ENCODE assay signal across 9 cellular contexts in genomic region chr17:74852237-74853047, GRCh38. TPM values are rescaled to one million over a fixed set of nuclear protein-coding genes. Genes with fewer than 3 reads are reported as not detected.
DNase-seq lines count a peak whose midpoint lies in the region; ATAC-seq, FAIRE-seq and TF ChIP-seq lines count a peak whose summit lies in the region.
"Had no signal": no experiment of that assay in that cellular context is flagged by ENCODE, and none has a peak within 500 bp of the region (broad histone marks: within the 10 kb centered on the region; RNA-seq: fewer than 3 reads in every experiment).

No MANE protein-coding gene starts in this region.

- H3K9me3 ChIP-seq in K562 (replicated peaks; ENCODE audit: control insufficient read depth, insufficient read depth, low read depth, low read length), result no peaks in the 10 kb centered on the region
- H3K9me3 ChIP-seq in neural progenitor cell (ENCODE audit: low read depth), result no peaks in the 10 kb centered on the region

- POLR2A ChIA-PET in K562 (lab: Yijun Ruan, JAX), result interaction anchor here (0.6 to 2.5 kb wide), 7 partner anchors 10 to 933 kb away, joined by 3 to 17 read pairs (median 3); partner anchors contain the start of gene FDXR

- H3K9me3 Mint-ChIP-seq in neural progenitor cell, result no peaks in the 10 kb centered on the region

- H4K20me1 ChIP-seq in K562 (replicated peaks; ENCODE audit: control insufficient read depth, insufficient read depth, low read length) (0 out of 2 replicates have a peak, but pooled peaks cover 3% of the 10 kb centered on the region), neural progenitor cell (ENCODE audit: low read depth) (peaks cover 5% of the 10 kb centered on the region)

- H3K4me2 ChIP-seq in K562 (ENCODE audit: insufficient read depth, low read length) (peak overlapping the region; percentile 46; the same call in 1 of the 2 replicates), neural progenitor cell (peak overlapping the region; percentile 66)

- in situ Hi-C loops in K562 (cut with MboI), result no loop called here

- TF ChIP-seq RAD21 in K562 (CRISPR knock-in tag; conservative IDR thresholded peaks at IDR 0.05 in 1 of 2, IDR thresholded peaks at IDR 0.05 in 1 of 2), result no peak

- DNase-seq in SK-N-DZ (ENCODE audit: low spot score) (peak; percentile 66), K562 (ENCODE audit: extremely low read depth in 1 of 4, low spot score in 3 of 4) (peak; percentile 81 to 95 (median 92)), neural progenitor cell (ENCODE audit: low spot score) (peak; percentile 93), GM03348 (ENCODE audit: low spot score) (no peak), NCI-H2107 (lab: John Stamatoyannopoulos, UW) (no peak), NCI-H187 (lab: John Stamatoyannopoulos, UW) (no peak), DMS 273 (lab: John Stamatoyannopoulos, UW; ENCODE audit: unreplicated experiment) (no peak)

- no peaks in the 10 kb centered on the region for H3K36me3 Mint-ChIP-seq in neural progenitor cell

- H3K9ac ChIP-seq in K562 (ENCODE audit: insufficient read depth in 1 of 2, low read depth in 2 of 2, low read length in 2 of 2), result peak overlapping the region in 1 of 2 experiments; percentile 74; a peak in 2 of 4 replicates
- no peak overlapping the region for H3K9ac ChIP-seq in neural progenitor cell

- H3F3A ChIP-seq in neural progenitor cell (ENCODE audit: low read depth), result peaks cover 4% of the 10 kb centered on the region

- no TSS peak for BruUV-seq in K562 (replicated peaks; lab: Mats Ljungman, UMichigan)

- TF ChIP-seq POLR2A in K562 (conservative IDR thresholded peaks at IDR 0.05), result no peak; the same call in 1 of the 2 replicates

- FAIRE-seq in K562 (lab: Jason Lieb, UNC), result peak; percentile 48

- H3K4me3 ChIP-seq in GM08714 (ENCODE audit: low read length), result peak overlapping the region; percentile 5; the same call in 1 of the 2 replicates
- 0 out of 2 replicates have a peak overlapping the region, but pooled peaks have one; percentile 12 for H3K4me3 ChIP-seq in K562
- H3K4me3 ChIP-seq in neural progenitor cell, result peak overlapping the region; percentile 48

- peak; percentile 93 for ATAC-seq in K562

- H3K27ac ChIP-seq in K562 (ENCODE audit: extremely low read depth, low read depth, low read length) (no peak overlapping the region), neural progenitor cell (no peak overlapping the region)

- H3K79me2 ChIP-seq in K562 (ENCODE audit: control insufficient read depth, insufficient read depth, low read length) (no peaks in the 10 kb centered on the region), neural progenitor cell (ENCODE audit: low read depth) (no peaks in the 10 kb centered on the region)

- H3K27me3 ChIP-seq in K562 (ENCODE audit: control insufficient read depth in 2 of 2, insufficient read depth in 2 of 2, low read length in 2 of 2) (peaks cover 0 to 40% of the 10 kb centered on the region in 2 experiments; a peak in 2 of 5 replicates), neural progenitor cell (peaks cover 99% of the 10 kb centered on the region)

- 23% methylated on average over 31 of the region's 76 CpGs for WGBS in K562 (ENCODE audit: insufficient coverage, low coverage, missing lambda C conversion rate)

- CTCF ChIA-PET in K562 (lab: Yijun Ruan, JAX; ENCODE audit: low intra/inter-chr PET ratio), result no interaction called here

- peak overlapping the region; percentile 33 for H3K27ac Mint-ChIP-seq in neural progenitor cell

- peaks cover 0 to 33% of the 10 kb centered on the region in 2 experiments; a peak in 2 of 5 replicates for H3K4me1 ChIP-seq in K562 (replicated peaks in 1 of 2; ENCODE audit: control insufficient read depth in 2 of 2, insufficient read depth in 2 of 2, low read length in 2 of 2)
- peaks cover 7% of the 10 kb centered on the region for H3K4me1 ChIP-seq in neural progenitor cell

- peaks cover 52% of the 10 kb centered on the region for H3K27me3 Mint-ChIP-seq in neural progenitor cell (ENCODE audit: insufficient read depth, low read depth)

- no peak for TF ChIP-seq CTCF in K562 (IDR thresholded peaks at IDR 0.05 in 2 of 3, conservative IDR thresholded peaks at IDR 0.05 in 1 of 3; ENCODE audit: insufficient read depth in 2 of 3, low read depth in 1 of 3, low read length in 3 of 3)
- TF ChIP-seq CTCF in neural progenitor cell (IDR thresholded peaks at IDR 0.05), result no peak

- no peak for TF ChIP-seq EP300 in K562 (IDR thresholded peaks at IDR 0.05; ENCODE audit: low read length)

- intact Hi-C loops in K562 (cut with micrococcal nuclease), result loop anchor here (5.0 kb wide), 1 partner anchor 110 kb away; no protein-coding TSS in a partner anchor

- H2AFZ ChIP-seq in K562 (ENCODE audit: low read depth, low read length) (peak overlapping the region; percentile 76), neural progenitor cell (replicated peaks) (peak overlapping the region; percentile 53)

- H3K9me1 ChIP-seq in K562 (ENCODE audit: control insufficient read depth, insufficient read depth, low read length), result peaks cover 4% of the 10 kb centered on the region

- H3K4me3 Mint-ChIP-seq in neural progenitor cell, result peak overlapping the region; percentile 81

- H3K4me1 Mint-ChIP-seq in neural progenitor cell, result peaks cover 9% of the 10 kb centered on the region

- H3K36me3 ChIP-seq in K562 (ENCODE audit: control insufficient read depth, insufficient read depth, low read length), result no peaks in the 10 kb centered on the region
- H3K36me3 ChIP-seq in neural progenitor cell, result no peaks in the 10 kb centered on the region

RNA-seq across cellular contexts. Expression of gene GRIN2C, which starts 7.2 kb away (rescaled TPM):
- 0.20 and 0.24 TPM in 2 replicates for polyA plus RNA-seq in SK-N-DZ (2014; cell fraction: cytosol; rRNA removed)
- 1.0 TPM in 1 of 2 replicates, not detected in the other for polyA plus RNA-seq in SK-N-DZ (2014; cell fraction: nucleus; rRNA removed)
- 1.3 and 4.1 TPM in 2 replicates for total RNA-seq in K562 (2011; cell fraction: chromatin; rRNA removed; ENCODE audit: low replicate concordance)
- 0.66 and 1.7 TPM in 2 replicates for total RNA-seq in K562 (2011; cell fraction: nucleolus; rRNA removed)
- total RNA-seq in K562 (2011; cell fraction: nucleoplasm; rRNA removed), result 1.2 and 1.5 TPM in 2 replicates
- total RNA-seq in K562 (2014; rRNA removed), result under 0.01 and 0.16 TPM in 2 replicates
- total RNA-seq in K562 (2014; rRNA removed; fragmentation: Illumina TruSeq; extraction: Trizol), result 0.03 and 0.04 TPM in 2 replicates
- total RNA-seq in K562 (2015; rRNA removed; fragmentation: Illumina TruSeq; extraction: Trizol), result 0.07 and 0.08 TPM in 2 replicates
- total RNA-seq in K562 (2021), result 0.33 and 0.40 TPM in 2 replicates
- polyA plus RNA-seq in K562 (2011; rRNA removed), result 0.08 and 0.10 TPM in 2 replicates
- polyA plus RNA-seq in K562 (2011; cell fraction: cytosol; rRNA removed), result 0.04 and 0.06 TPM in 2 replicates
- 0.29 and 0.68 TPM in 2 replicates for polyA plus RNA-seq in K562 (2011; cell fraction: nucleus; rRNA removed)
- polyA plus RNA-seq in K562 (2012), result 0.16 and 0.66 TPM in 2 replicates
- polyA plus RNA-seq in K562 (2014; fragmentation: Illumina TruSeq; extraction: Trizol), result 0.10 TPM in 1 of 2 replicates, not detected in the other
- polyA plus RNA-seq in K562 (2014; fragmentation: Nextera tagmentation; extraction: Ambion mirVana), result not detected
- polyA plus RNA-seq in K562 (2014; rRNA removed), result 0.08 and 0.20 TPM in 2 replicates
- polyA minus RNA-seq in K562 (2011; rRNA and poly(A)+ RNA removed), result 0.06 TPM in 1 of 2 replicates, not detected in the other
- not detected in 2 replicates for polyA minus RNA-seq in K562 (2011; cell fraction: cytosol; rRNA and poly(A)+ RNA removed)
- 0.11 and 0.27 TPM in 2 replicates for polyA minus RNA-seq in K562 (2011; cell fraction: nucleus; rRNA and poly(A)+ RNA removed)
- total RNA-seq in neural progenitor cell (ENCODE audit: low replicate concordance), result 0.03 TPM in 1 of 2 replicates, not detected in the other
- total RNA-seq: kidney epithelial cell had no signal

RNA-seq across cellular contexts. Expression of gene FDXR, which starts 20.4 kb away (rescaled TPM):
- polyA plus RNA-seq in SK-N-DZ (2014; cell fraction: cytosol; rRNA removed), result 12.8 and 14.1 TPM in 2 replicates
- 11.5 and 18.8 TPM in 2 replicates for polyA plus RNA-seq in SK-N-DZ (2014; cell fraction: nucleus; rRNA removed)
- 26.1 and 46.4 TPM in 2 replicates for total RNA-seq in K562 (2011; cell fraction: chromatin; rRNA removed; ENCODE audit: low replicate concordance)
- 39.0 and 42.5 TPM in 2 replicates for total RNA-seq in K562 (2011; cell fraction: nucleolus; rRNA removed)
- 25.0 and 34.7 TPM in 2 replicates for total RNA-seq in K562 (2011; cell fraction: nucleoplasm; rRNA removed)
- 62.2 and 76.4 TPM in 2 replicates for total RNA-seq in K562 (2014; rRNA removed)
- 8.7 and 14.3 TPM in 2 replicates for total RNA-seq in K562 (2014; rRNA removed; fragmentation: Illumina TruSeq; extraction: Trizol)
- 40.6 and 46.1 TPM in 2 replicates for total RNA-seq in K562 (2015; rRNA removed; fragmentation: Illumina TruSeq; extraction: Trizol)
- 68.7 and 70.7 TPM in 2 replicates for total RNA-seq in K562 (2021)
- 25.4 and 30.9 TPM in 2 replicates for polyA plus RNA-seq in K562 (2011; rRNA removed)
- polyA plus RNA-seq in K562 (2011; cell fraction: cytosol; rRNA removed), result 27.8 and 83.2 TPM in 2 replicates
- polyA plus RNA-seq in K562 (2011; cell fraction: nucleus; rRNA removed), result 47.6 and 91.7 TPM in 2 replicates
- polyA plus RNA-seq in K562 (2012), result 64.0 and 126 TPM in 2 replicates
- polyA plus RNA-seq in K562 (2014; fragmentation: Illumina TruSeq; extraction: Trizol), result 13.6 and 40.4 TPM in 2 replicates
- 1 to 10 TPM in 1 of 2 experiments, under 1 TPM in 1; 0.89 to 2.8 TPM for polyA plus RNA-seq in K562 (2014; fragmentation: Nextera tagmentation; extraction: Ambion mirVana)
- 58.6 and 62.9 TPM in 2 replicates for polyA plus RNA-seq in K562 (2014; rRNA removed)
- polyA minus RNA-seq in K562 (2011; rRNA and poly(A)+ RNA removed), result 5.2 and 10.6 TPM in 2 replicates
- polyA minus RNA-seq in K562 (2011; cell fraction: cytosol; rRNA and poly(A)+ RNA removed), result 20.5 and 30.2 TPM in 2 replicates
- 22.8 and 27.3 TPM in 2 replicates for polyA minus RNA-seq in K562 (2011; cell fraction: nucleus; rRNA and poly(A)+ RNA removed)
- total RNA-seq in neural progenitor cell (ENCODE audit: low replicate concordance), result 7.4 and 25.3 TPM in 2 replicates

RNA-seq across cellular contexts. Expression of gene FADS6, which starts 41.0 kb away (rescaled TPM):
- not detected in 2 replicates for polyA plus RNA-seq in SK-N-DZ (2014; cell fraction: cytosol; rRNA removed)
- polyA plus RNA-seq in SK-N-DZ (2014; cell fraction: nucleus; rRNA removed), result not detected in 2 replicates
- total RNA-seq in K562 (2011; cell fraction: chromatin; rRNA removed; ENCODE audit: low replicate concordance), result not detected in 2 replicates
- total RNA-seq in K562 (2011; cell fraction: nucleolus; rRNA removed), result 0.26 TPM in 1 of 2 replicates, not detected in the other
- 0.29 TPM in 1 of 2 replicates, not detected in the other for total RNA-seq in K562 (2011; cell fraction: nucleoplasm; rRNA removed)
- not detected in 2 replicates for total RNA-seq in K562 (2014; rRNA removed)
- total RNA-seq in K562 (2014; rRNA removed; fragmentation: Illumina TruSeq; extraction: Trizol), result not detected in 2 replicates
- 0.22 TPM in 1 of 2 replicates, not detected in the other for total RNA-seq in K562 (2015; rRNA removed; fragmentation: Illumina TruSeq; extraction: Trizol)
- total RNA-seq in K562 (2021), result not detected in 2 replicates
- polyA plus RNA-seq in K562 (2011; rRNA removed), result 0.12 and 0.18 TPM in 2 replicates
- 0.13 and 0.36 TPM in 2 replicates for polyA plus RNA-seq in K562 (2011; cell fraction: cytosol; rRNA removed)
- 0.07 and 0.44 TPM in 2 replicates for polyA plus RNA-seq in K562 (2011; cell fraction: nucleus; rRNA removed)
- polyA plus RNA-seq in K562 (2012), result 0.08 and 0.22 TPM in 2 replicates
- polyA plus RNA-seq in K562 (2014; fragmentation: Illumina TruSeq; extraction: Trizol), result not detected in 2 replicates
- polyA plus RNA-seq in K562 (2014; fragmentation: Nextera tagmentation; extraction: Ambion mirVana), result not detected
- polyA plus RNA-seq in K562 (2014; rRNA removed), result not detected in 2 replicates
- polyA minus RNA-seq in K562 (2011; rRNA and poly(A)+ RNA removed), result not detected in 2 replicates
- 0.38 TPM in 1 of 2 replicates, not detected in the other for polyA minus RNA-seq in K562 (2011; cell fraction: cytosol; rRNA and poly(A)+ RNA removed)
- not detected in 2 replicates for polyA minus RNA-seq in K562 (2011; cell fraction: nucleus; rRNA and poly(A)+ RNA removed)
- total RNA-seq in neural progenitor cell (ENCODE audit: low replicate concordance), result 0.36 TPM in 1 of 2 replicates, not detected in the other
- total RNA-seq: kidney epithelial cell had no signal

Comparison
In these comparisons a context has a peak if more than half of its experiments do, and no peak if none do; other contexts are left out.
1. DNase-seq: peak in SK-N-DZ (single experiment), K562 (4 of 4) and neural progenitor cell (single experiment); none in GM03348 (single experiment), NCI-H2107 (single experiment), NCI-H187 (0 of 2) and DMS 273 (single experiment).
2. Peak in every context shown above with its lines, with median percentiles within 50 percentile points of each other: H3K4me3 ChIP-seq.